8 cellular contexts compared by ENCODE assay signal in genomic region chr17:64133546-64134215, GRCh38. TPM values are rescaled to one million over a fixed set of nuclear protein-coding genes. Genes with fewer than 3 reads are reported as not detected.
A peak's percentile ranks its signal among the peaks of the same experiment; 100 is the strongest.
DNase-seq lines count a peak whose midpoint lies in the region; ATAC-seq, FAIRE-seq and TF ChIP-seq lines count a peak whose summit lies in the region.

No MANE protein-coding gene starts in this region.

- H3K79me2 ChIP-seq in astrocyte (ENCODE audit: insufficient read depth, low read length), result peaks cover 6% of the 10 kb centered on the region

- H3K27me3 ChIP-seq in astrocyte (ENCODE audit: insufficient read depth, low read length), result no peaks in the 10 kb centered on the region
- no peaks in the 10 kb centered on the region for H3K27me3 ChIP-seq in kidney epithelial cell (ENCODE audit: control insufficient read depth, insufficient read depth, low read length)

- H3K27ac Mint-ChIP-seq in astrocyte (ENCODE audit: unreplicated experiment), result no peak overlapping the region

- no peak overlapping the region for H3K4me3 ChIP-seq in HEK293 (ENCODE audit: low read depth, low read length)
- no peak overlapping the region for H3K4me3 ChIP-seq in astrocyte (ENCODE audit: insufficient read depth, low read depth, low read length)
- H3K4me3 ChIP-seq in kidney epithelial cell (ENCODE audit: low read depth, low read length), result no peak overlapping the region

- peak; percentile 46 for DNase-seq in DMS 273 treated with DMSO at 0.1 percent for 48 hours (lab: John Stamatoyannopoulos, UW)
- peak; percentile 10 to 83 for DNase-seq in NCI-H526 (lab: John Stamatoyannopoulos, UW)
- DNase-seq in astrocyte (ENCODE audit: low read depth), result no peak
- DNase-seq in kidney epithelial cell (ENCODE audit: low read depth), result no peak
- no peak for DNase-seq in Right ventricle myocardium superior

- H3K9me3 Mint-ChIP-seq in astrocyte (ENCODE audit: unreplicated experiment), result peaks cover 1% of the 10 kb centered on the region

- H3K27ac ChIP-seq in HEK293 (ENCODE audit: extremely low read depth, low read depth, low read length), result no peak overlapping the region
- no peak overlapping the region for H3K27ac ChIP-seq in astrocyte (ENCODE audit: low read depth, low read length)

- ATAC-seq in HG02610 (IDR thresholded peaks at IDR 0.05; ENCODE audit: unreplicated experiment), result no peak
- no peak for ATAC-seq in GM19351 (IDR thresholded peaks at IDR 0.05; ENCODE audit: unreplicated experiment)
- ATAC-seq in Right ventricle myocardium superior (ENCODE audit: poor library complexity), result no peak

- CTCF ChIA-PET in HEK293 (lab: Yijun Ruan, JAX), result interaction anchor here (0.6 to 9.9 kb wide), 74 partner anchors 10 to 810 kb away, joined by 3 to 295 read pairs (median 4); partner anchors contain the start of genes CSHL1 and GH1

- no peaks in the 10 kb centered on the region for H3K9me3 ChIP-seq in HEK293 (ENCODE audit: control insufficient read depth, insufficient read depth, low read depth, low read length)
- H3K9me3 ChIP-seq in astrocyte (ENCODE audit: insufficient read depth, low read depth, low read length), result no peaks in the 10 kb centered on the region

- FAIRE-seq in astrocyte (lab: Jason Lieb, UNC), result no peak

- TF ChIP-seq CTCF in HEK293 (tag by site-specific recombination; IDR thresholded peaks at IDR 0.05) (peak; percentile 55), astrocyte (IDR thresholded peaks at IDR 0.05; ENCODE audit: insufficient read depth, low read depth, low read length) (peak; percentile 67), kidney epithelial cell (IDR thresholded peaks at IDR 0.05; ENCODE audit: insufficient read depth, low read length, poor library complexity, severe bottlenecking) (peak; percentile 49)

- intact Hi-C loops in Right ventricle myocardium superior (cut with DNase I), result loop anchor here (2.0 kb wide), 1 partner anchor 105 kb away; no protein-coding TSS in a partner anchor

- H3K4me3 Mint-ChIP-seq in astrocyte (ENCODE audit: unreplicated experiment), result no peak overlapping the region

- H2AFZ ChIP-seq in astrocyte (ENCODE audit: low read depth, low read length), result no peak overlapping the region

- H3K4me1 ChIP-seq in HEK293 (ENCODE audit: control insufficient read depth, insufficient read depth, low read length) (no peaks in the 10 kb centered on the region), astrocyte (ENCODE audit: insufficient read depth, low read length) (peaks cover 12% of the 10 kb centered on the region)

- peaks cover 3% of the 10 kb centered on the region for H3K4me1 Mint-ChIP-seq in astrocyte (ENCODE audit: low read depth, unreplicated experiment)

- POLR2A ChIA-PET in HEK293 (lab: Yijun Ruan, JAX), result interaction anchor here (1.1 to 2.2 kb wide), 3 partner anchors 12 to 70 kb away, joined by 3 to 14 read pairs (median 3); no protein-coding TSS in a partner anchor

- H3K36me3 ChIP-seq in HEK293 (ENCODE audit: control insufficient read depth in 2 of 2, insufficient read depth in 1 of 2, low read length in 2 of 2) (no peaks in the 10 kb centered on the region), astrocyte (ENCODE audit: insufficient read depth, low read length) (no peaks in the 10 kb centered on the region), kidney epithelial cell (ENCODE audit: control insufficient read depth, insufficient read depth, low read length) (no peaks in the 10 kb centered on the region)

- no peaks in the 10 kb centered on the region for H3K36me3 Mint-ChIP-seq in astrocyte (ENCODE audit: low read depth, unreplicated experiment)

- peaks cover 5% of the 10 kb centered on the region for H4K20me1 ChIP-seq in astrocyte (ENCODE audit: insufficient read depth, low read length)

- no peak overlapping the region for H3K4me2 ChIP-seq in astrocyte (ENCODE audit: low read length)

- peaks cover 8% of the 10 kb centered on the region for H3K27me3 Mint-ChIP-seq in astrocyte (ENCODE audit: low read depth, unreplicated experiment)

- no peak overlapping the region for H3K9ac ChIP-seq in astrocyte (ENCODE audit: low read length)

TF ChIP-seq in HEK293, 187 proteins besides CTCF, POLR2A, EP300 and RAD21:
- TF ChIP-seq ZFP69B (tag by site-specific recombination; IDR thresholded peaks at IDR 0.05), result no peak
- TF ChIP-seq ZBTB17 (tag by site-specific recombination; IDR thresholded peaks at IDR 0.05), result peak; percentile 31; the same call in 1 of the 2 replicates
- TF ChIP-seq ZNF600 (tag by site-specific recombination; IDR thresholded peaks at IDR 0.05), result no peak
- peak; percentile 68 for TF ChIP-seq ZNF513 (tag by site-specific recombination; IDR thresholded peaks at IDR 0.05)
- peak; percentile 86 for TF ChIP-seq ZSCAN30 (tag by site-specific recombination; IDR thresholded peaks at IDR 0.05)
- peak; percentile 91 for TF ChIP-seq ZNF660 (tag by site-specific recombination; IDR thresholded peaks at IDR 0.05)
- TF ChIP-seq ZBTB6 (tag by site-specific recombination; IDR thresholded peaks at IDR 0.05), result peak; percentile 58; the same call in 1 of the 2 replicates
- 0 out of 2 replicates have a peak, but pooled peaks have one; percentile 37 for TF ChIP-seq ZNF664 (tag by site-specific recombination; IDR thresholded peaks at IDR 0.05)
- TF ChIP-seq ZNF654 (tag by site-specific recombination; IDR thresholded peaks at IDR 0.05; ENCODE audit: low read depth), result peak; percentile 83
- TF ChIP-seq ZNF623 (tag by site-specific recombination; IDR thresholded peaks at IDR 0.05), result 0 out of 2 replicates have a peak, but pooled peaks have one; percentile 9
TF ChIP-seq in HEK293: peak in this region for 8.

RNA-seq across cellular contexts. Expression of gene ERN1, which starts 3.7 kb away (rescaled TPM):
- total RNA-seq in astrocyte (9.1 and 11.7 TPM in 2 replicates), kidney epithelial cell (19.6 and 28.1 TPM in 2 replicates), Right ventricle myocardium superior (6.7 TPM)

Comparison
In these comparisons a context has a peak if more than half of its experiments do, and no peak if none do; other contexts are left out.
1. DNase-seq: peak in DMS 273 treated with DMSO at 0.1 percent for 48 hours (single experiment) and NCI-H526 (2 of 2); none in astrocyte (single experiment), kidney epithelial cell (single experiment) and Right ventricle myocardium superior (single experiment).
2. Peak in every context shown above with its lines, with median percentiles within 50 percentile points of each other: CTCF ChIP-seq.